In genomic region chr2:116499389-116499788, GRCh38 we compare ENCODE assay signal across 16 cellular contexts.
"Had no signal": no experiment of that assay in that cellular context is flagged by ENCODE, and none has a peak within 500 bp of the region (broad histone marks: within the 10 kb centered on the region; RNA-seq: fewer than 3 reads in every experiment).

No MANE protein-coding gene starts in this region.

- ATAC-seq: activated naive CD4-positive, alpha-beta T cell treated with anti-CD3 and anti-CD28 coated beads, Interleukin-2, amount 50 U/mL, for 72 hours; esophagus mucosa; gastrocnemius medialis; left lobe of liver; stimulated activated naive B cell treated with anti-CD40 and anti-IgM and Interleukin-4, amounts not matched to agents 10 μg/mL and 1 μg/mL and 100 μg/mL, for 72 hours had no signal

- H3K4me3 ChIP-seq: gastrocnemius medialis, lung had no signal

- H3K9me3 ChIP-seq: gastrocnemius medialis had no signal

- H3K4me1 ChIP-seq: gastrocnemius medialis had no signal

- H3K27me3 ChIP-seq: gastrocnemius medialis had no signal

- H3K27ac ChIP-seq: gastrocnemius medialis, WERI-Rb-1 had no signal

- DNase-seq: activated CD4-positive, alpha-beta T cell treated with anti-CD3 and anti-CD28 coated beads, Interleukin-2, amount 50 U/mL, for 48 hours; activated gamma-delta T cell treated with Interleukin-2 at 50 U/mL for 16 hours; effector CD4-positive, alpha-beta T cell; gastrocnemius medialis; head of caudate nucleus; kidney; midbrain; occipital lobe; posterior cingulate gyrus; retina; stimulated activated naive B cell treated with anti-CD40 and anti-IgM and Interleukin-4, amounts not matched to agents 10 μg/mL and 1 μg/mL and 100 μg/mL, for 72 hours; WERI-Rb-1 had no signal

- H3K36me3 ChIP-seq: gastrocnemius medialis, WERI-Rb-1 had no signal
